In genomic region chr7:91945476-91945875, GRCh38 we compare ENCODE assay signal across 10 cellular contexts. TPM values are rescaled to one million over a fixed set of nuclear protein-coding genes. Genes with fewer than 3 reads are reported as not detected.
DNase-seq lines count a peak whose midpoint lies in the region; ATAC-seq and TF ChIP-seq lines count a peak whose summit lies in the region.
"Had no signal": no experiment of that assay in that cellular context is flagged by ENCODE, and none has a peak within 500 bp of the region (broad histone marks: within the 10 kb centered on the region; RNA-seq: fewer than 3 reads in every experiment).

No MANE protein-coding gene starts in this region.

- no peak overlapping the region for H3K4me3 Mint-ChIP-seq in activated T-helper 1 cell treated with anti-CD3 and anti-CD28 coated beads, Interleukin-12 subunit alpha, Interleukin-12 subunit beta, Interleukin-2, Interleukin-4 antibody, amounts not matched to agents 30 ng/mL and 10 ng/mL and 1 ng/mL, durations not matched to agents 14 hours and 24 hours and 36 hours
- H3K4me3 Mint-ChIP-seq in GM23338, result no peak overlapping the region

- H3K9me3 Mint-ChIP-seq in activated T-helper 1 cell treated with anti-CD3 and anti-CD28 coated beads, Interleukin-12 subunit alpha, Interleukin-12 subunit beta, Interleukin-2, Interleukin-4 antibody, amounts not matched to agents 30 ng/mL and 10 ng/mL and 1 ng/mL, durations not matched to agents 14 hours and 24 hours and 36 hours, result peaks cover 4% of the 10 kb centered on the region
- no peaks in the 10 kb centered on the region for H3K9me3 Mint-ChIP-seq in GM23338

- peaks cover 18% of the 10 kb centered on the region for H4K20me1 ChIP-seq in GM23338 (replicated peaks; ENCODE audit: insufficient read depth)

- DNase-seq in H4 (ENCODE audit: low spot score) (peak; percentile 64), RWPE2 (ENCODE audit: low spot score) (no peak), fibroblast of the aortic adventitia (ENCODE audit: low read depth) (peak; percentile 54), stromal cell of bone marrow (ENCODE audit: low read depth) (peak; percentile 40), SW 1271 (lab: John Stamatoyannopoulos, UW) (no peak), GM23338 (ENCODE audit: low spot score) (no peak)
- DNase-seq in activated T-helper 1 cell treated with anti-CD3 and anti-CD28 coated beads, Interleukin-12 subunit alpha, Interleukin-12 subunit beta, Interleukin-2, Interleukin-4 antibody, amounts not matched to agents 30 ng/mL and 10 ng/mL and 1 ng/mL, durations not matched to agents 14 hours and 24 hours and 36 hours (ENCODE audit: low spot score), result no peak
- DNase-seq: activated CD4-positive, CD25-positive, alpha-beta regulatory T cell; NCI-H345; stimulated activated naive CD4-positive, alpha-beta T cell had no signal

- no peak overlapping the region for H2AFZ ChIP-seq in GM23338

- ATAC-seq in RWPE2 (ENCODE audit: low read depth) (peak; percentile 32; the same call in 2 of the 3 replicates), GM23338 (no peak)

- TF ChIP-seq CTCF in RWPE2 (IDR thresholded peaks at IDR 0.05; ENCODE audit: poor library complexity, severe bottlenecking), result peak; percentile 25
- TF ChIP-seq CTCF in fibroblast of the aortic adventitia (IDR thresholded peaks at IDR 0.05; ENCODE audit: insufficient read depth, low read length), result peak; percentile 26
- no peak for TF ChIP-seq CTCF in GM23338 (conservative IDR thresholded peaks at IDR 0.05; ENCODE audit: low read depth in 2 of 2)

- no peak overlapping the region for H3K4me3 ChIP-seq in RWPE2 (ENCODE audit: severe bottlenecking)
- H3K4me3 ChIP-seq in fibroblast of the aortic adventitia (ENCODE audit: low read depth, low read length), result no peak overlapping the region
- no peak overlapping the region for H3K4me3 ChIP-seq in GM23338

- H3K27me3 ChIP-seq in RWPE2 (ENCODE audit: insufficient read depth, poor library complexity, severe bottlenecking) (no peaks in the 10 kb centered on the region), GM23338 (ENCODE audit: insufficient read depth) (no peaks in the 10 kb centered on the region)

- H3K27ac Mint-ChIP-seq in activated T-helper 1 cell treated with anti-CD3 and anti-CD28 coated beads, Interleukin-12 subunit alpha, Interleukin-12 subunit beta, Interleukin-2, Interleukin-4 antibody, amounts not matched to agents 30 ng/mL and 10 ng/mL and 1 ng/mL, durations not matched to agents 14 hours and 24 hours and 36 hours, result no peak overlapping the region
- H3K27ac Mint-ChIP-seq in GM23338, result no peak overlapping the region

- H3K9me3 ChIP-seq in RWPE2 (ENCODE audit: severe bottlenecking), result no peaks in the 10 kb centered on the region

- H3K4me1 ChIP-seq in RWPE2 (ENCODE audit: insufficient read depth, poor library complexity, severe bottlenecking) (peaks cover 8% of the 10 kb centered on the region), GM23338 (ENCODE audit: insufficient read depth) (peaks cover 5% of the 10 kb centered on the region; the same call in 1 of the 2 replicates)

- peaks cover 91% of the 10 kb centered on the region for H3K79me2 ChIP-seq in GM23338 (replicated peaks; ENCODE audit: insufficient read depth)

- H3K27ac ChIP-seq in RWPE2 (ENCODE audit: poor library complexity, severe bottlenecking), result no peak overlapping the region
- no peak overlapping the region for H3K27ac ChIP-seq in GM23338 (ENCODE audit: low read depth)

- H3K36me3 Mint-ChIP-seq in activated T-helper 1 cell treated with anti-CD3 and anti-CD28 coated beads, Interleukin-12 subunit alpha, Interleukin-12 subunit beta, Interleukin-2, Interleukin-4 antibody, amounts not matched to agents 30 ng/mL and 10 ng/mL and 1 ng/mL, durations not matched to agents 14 hours and 24 hours and 36 hours (ENCODE audit: low read depth), result peaks cover 3% of the 10 kb centered on the region
- H3K36me3 Mint-ChIP-seq in GM23338 (ENCODE audit: low read depth), result 0 out of 3 replicates have a peak, but pooled peaks cover 3% of the 10 kb centered on the region

- H3K36me3 ChIP-seq in RWPE2 (ENCODE audit: low read depth) (no peaks in the 10 kb centered on the region), GM23338 (ENCODE audit: insufficient read depth) (no peaks in the 10 kb centered on the region)

- intact Hi-C loops in activated T-helper 1 cell treated with anti-CD3 and anti-CD28 coated beads, Interleukin-12 subunit alpha, Interleukin-12 subunit beta, Interleukin-2, Interleukin-4 antibody, amounts not matched to agents 30 ng/mL and 10 ng/mL and 1 ng/mL, durations not matched to agents 14 hours and 24 hours and 36 hours (cut with micrococcal nuclease), result no loop called here

- H3K4me2 ChIP-seq in GM23338, result no peak overlapping the region

- no peaks in the 10 kb centered on the region for H3F3A ChIP-seq in GM23338 (replicated peaks; ENCODE audit: low read depth)

- H3K4me1 Mint-ChIP-seq in activated T-helper 1 cell treated with anti-CD3 and anti-CD28 coated beads, Interleukin-12 subunit alpha, Interleukin-12 subunit beta, Interleukin-2, Interleukin-4 antibody, amounts not matched to agents 30 ng/mL and 10 ng/mL and 1 ng/mL, durations not matched to agents 14 hours and 24 hours and 36 hours (ENCODE audit: low read depth), result peaks cover 34% of the 10 kb centered on the region
- peaks cover 12% of the 10 kb centered on the region; the same call in 2 of the 3 replicates for H3K4me1 Mint-ChIP-seq in GM23338

- no peaks in the 10 kb centered on the region for H3K27me3 Mint-ChIP-seq in activated T-helper 1 cell treated with anti-CD3 and anti-CD28 coated beads, Interleukin-12 subunit alpha, Interleukin-12 subunit beta, Interleukin-2, Interleukin-4 antibody, amounts not matched to agents 30 ng/mL and 10 ng/mL and 1 ng/mL, durations not matched to agents 14 hours and 24 hours and 36 hours (ENCODE audit: insufficient read depth)
- no peaks in the 10 kb centered on the region for H3K27me3 Mint-ChIP-seq in GM23338 (ENCODE audit: insufficient read depth, low read depth, poor library complexity)

- H3K9me2 ChIP-seq in GM23338 (ENCODE audit: insufficient read depth), result no peaks in the 10 kb centered on the region

TF ChIP-seq in GM23338, 12 proteins besides CTCF, POLR2A, EP300 and RAD21:
- TF ChIP-seq ZNF114 (CRISPR knock-in tag; IDR thresholded peaks at IDR 0.05) (no peak), NANOG (IDR thresholded peaks at IDR 0.05; ENCODE audit: borderline replicate concordance) (no peak), EZH2phosphoT487 (IDR thresholded peaks at IDR 0.05; ENCODE audit: unreplicated experiment) (no peak), ZNF331 (CRISPR knock-in tag; IDR thresholded peaks at IDR 0.05; ENCODE audit: low read depth) (no peak)
TF ChIP-seq in GM23338: peak in this region for 0.

RNA-seq across cellular contexts. Expression of gene AKAP9, which starts 4.8 kb away (rescaled TPM):
- 15.8 and 17.3 TPM in 2 replicates for total RNA-seq in H4 (2014; rRNA removed; shearing (Covaris generic))
- 53.3 and 55.0 TPM in 2 replicates for total RNA-seq in fibroblast of the aortic adventitia (ENCODE audit: low replicate concordance)
- total RNA-seq in activated T-helper 1 cell treated with anti-CD3 and anti-CD28 coated beads, Interleukin-12 subunit alpha, Interleukin-12 subunit beta, Interleukin-2, Interleukin-4 antibody, amounts not matched to agents 30 ng/mL and 10 ng/mL and 1 ng/mL, durations not matched to agents 14 hours and 24 hours and 36 hours, result 34.1 and 36.1 TPM in 2 replicates
- total RNA-seq in GM23338 (2014; rRNA removed; shearing (Covaris generic)), result 29.4 and 33.5 TPM in 2 replicates
- 51.9 and 67.4 TPM in 2 replicates for polyA plus RNA-seq in GM23338 (2016; fragmentation: Nextera tagmentation; extraction: Ambion mirVana)

Comparison
In these comparisons a context has a peak if more than half of its experiments do, and no peak if none do; other contexts are left out.
1. DNase-seq: peak in H4 (single experiment), fibroblast of the aortic adventitia (single experiment) and stromal cell of bone marrow (single experiment); none in RWPE2 (single experiment), SW 1271 (0 of 2), activated T-helper 1 cell treated with anti-CD3 and anti-CD28 coated beads, Interleukin-12 subunit alpha, Interleukin-12 subunit beta, Interleukin-2, Interleukin-4 antibody, amounts not matched to agents 30 ng/mL and 10 ng/mL and 1 ng/mL, durations not matched to agents 14 hours and 24 hours and 36 hours (single experiment) and GM23338 (single experiment).
2. CTCF ChIP-seq: peak in RWPE2 (single experiment) and fibroblast of the aortic adventitia (single experiment); none in GM23338 (0 of 2).